Comparison of ENCODE assay signal across 2 cellular contexts in genomic region chr2:70923378-70924015, GRCh38.
TF ChIP-seq lines count a peak whose summit lies in the region.

No MANE protein-coding gene starts in this region.

TF ChIP-seq in HEK293T, 16 proteins besides CTCF, POLR2A, EP300 and RAD21 (continued from another document):
- TF ChIP-seq PKNOX1 (IDR thresholded peaks at IDR 0.05) (no peak), LEF1 (IDR thresholded peaks at IDR 0.05; ENCODE audit: borderline replicate concordance) (no peak), FOXK2 (IDR thresholded peaks at IDR 0.05) (no peak), ARNT (IDR thresholded peaks at IDR 0.05) (no peak), L3MBTL2 (conservative IDR thresholded peaks at IDR 0.05) (no peak), ELF4 (IDR thresholded peaks at IDR 0.05) (no peak), HDGF (IDR thresholded peaks at IDR 0.05; ENCODE audit: borderline replicate concordance) (no peak), SP1 (IDR thresholded peaks at IDR 0.05) (no peak), FOXA1 (IDR thresholded peaks at IDR 0.05) (no peak), BHLHE40 (IDR thresholded peaks at IDR 0.05; ENCODE audit: borderline replicate concordance) (no peak), FOXM1 (IDR thresholded peaks at IDR 0.05; ENCODE audit: borderline replicate concordance) (no peak), NFRKB (IDR thresholded peaks at IDR 0.05) (no peak), CTBP1 (IDR thresholded peaks at IDR 0.05; ENCODE audit: borderline replicate concordance) (no peak), TARDBP (IDR thresholded peaks at IDR 0.05) (no peak)
TF ChIP-seq in HEK293T: peak in this region for 0.

TF ChIP-seq in HepG2, 621 proteins besides CTCF, POLR2A, EP300 and RAD21:
- TF ChIP-seq, protein P1, sequence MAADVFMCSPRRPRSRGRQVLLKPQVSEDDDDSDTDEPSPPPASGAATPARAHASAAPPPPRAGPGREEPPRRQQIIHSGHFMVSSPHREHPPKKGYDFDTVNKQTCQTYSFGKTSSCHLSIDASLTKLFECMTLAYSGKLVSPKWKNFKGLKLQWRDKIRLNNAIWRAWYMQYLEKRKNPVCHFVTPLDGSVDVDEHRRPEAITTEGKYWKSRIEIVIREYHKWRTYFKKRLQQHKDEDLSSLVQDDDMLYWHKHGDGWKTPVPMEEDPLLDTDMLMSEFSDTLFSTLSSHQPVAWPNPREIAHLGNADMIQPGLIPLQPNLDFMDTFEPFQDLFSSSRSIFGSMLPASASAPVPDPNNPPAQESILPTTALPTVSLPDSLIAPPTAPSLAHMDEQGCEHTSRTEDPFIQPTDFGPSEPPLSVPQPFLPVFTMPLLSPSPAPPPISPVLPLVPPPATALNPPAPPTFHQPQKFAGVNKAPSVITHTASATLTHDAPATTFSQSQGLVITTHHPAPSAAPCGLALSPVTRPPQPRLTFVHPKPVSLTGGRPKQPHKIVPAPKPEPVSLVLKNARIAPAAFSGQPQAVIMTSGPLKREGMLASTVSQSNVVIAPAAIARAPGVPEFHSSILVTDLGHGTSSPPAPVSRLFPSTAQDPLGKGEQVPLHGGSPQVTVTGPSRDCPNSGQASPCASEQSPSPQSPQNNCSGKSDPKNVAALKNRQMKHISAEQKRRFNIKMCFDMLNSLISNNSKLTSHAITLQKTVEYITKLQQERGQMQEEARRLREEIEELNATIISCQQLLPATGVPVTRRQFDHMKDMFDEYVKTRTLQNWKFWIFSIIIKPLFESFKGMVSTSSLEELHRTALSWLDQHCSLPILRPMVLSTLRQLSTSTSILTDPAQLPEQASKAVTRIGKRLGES (CRISPR knock-in tag; IDR thresholded peaks at IDR 0.05; ENCODE audit: borderline replicate concordance), result no peak
- TF ChIP-seq ZNF3 (CRISPR knock-in tag; IDR thresholded peaks at IDR 0.05), result no peak
- 0 out of 2 replicates have a peak, but pooled peaks have one; percentile 49 for TF ChIP-seq HIVEP1 (CRISPR knock-in tag; IDR thresholded peaks at IDR 0.05)
- TF ChIP-seq STAG1 (CRISPR knock-in tag; IDR thresholded peaks at IDR 0.05), result peak; percentile 32; the same call in 1 of the 2 replicates
- TF ChIP-seq, protein P2, sequence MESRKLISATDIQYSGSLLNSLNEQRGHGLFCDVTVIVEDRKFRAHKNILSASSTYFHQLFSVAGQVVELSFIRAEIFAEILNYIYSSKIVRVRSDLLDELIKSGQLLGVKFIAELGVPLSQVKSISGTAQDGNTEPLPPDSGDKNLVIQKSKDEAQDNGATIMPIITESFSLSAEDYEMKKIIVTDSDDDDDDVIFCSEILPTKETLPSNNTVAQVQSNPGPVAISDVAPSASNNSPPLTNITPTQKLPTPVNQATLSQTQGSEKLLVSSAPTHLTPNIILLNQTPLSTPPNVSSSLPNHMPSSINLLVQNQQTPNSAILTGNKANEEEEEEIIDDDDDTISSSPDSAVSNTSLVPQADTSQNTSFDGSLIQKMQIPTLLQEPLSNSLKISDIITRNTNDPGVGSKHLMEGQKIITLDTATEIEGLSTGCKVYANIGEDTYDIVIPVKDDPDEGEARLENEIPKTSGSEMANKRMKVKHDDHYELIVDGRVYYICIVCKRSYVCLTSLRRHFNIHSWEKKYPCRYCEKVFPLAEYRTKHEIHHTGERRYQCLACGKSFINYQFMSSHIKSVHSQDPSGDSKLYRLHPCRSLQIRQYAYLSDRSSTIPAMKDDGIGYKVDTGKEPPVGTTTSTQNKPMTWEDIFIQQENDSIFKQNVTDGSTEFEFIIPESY (CRISPR knock-in tag; IDR thresholded peaks at IDR 0.05), result 0 out of 2 replicates have a peak, but pooled peaks have one; percentile 27
- TF ChIP-seq ZNF552 (CRISPR knock-in tag; IDR thresholded peaks at IDR 0.05; ENCODE audit: borderline replicate concordance), result no peak
- TF ChIP-seq PRDM10 (CRISPR knock-in tag; IDR thresholded peaks at IDR 0.05; ENCODE audit: low read depth), result peak; percentile 52; the same call in 1 of the 2 replicates
- TF ChIP-seq HCFC1 (IDR thresholded peaks at IDR 0.05; ENCODE audit: low read depth, low read length), result no peak
- peak; percentile 24; the same call in 1 of the 2 replicates for TF ChIP-seq SMC3 (IDR thresholded peaks at IDR 0.05; ENCODE audit: low read length)
